ENCODE assay signal across 1 cellular context in the genomic region with DNA sequence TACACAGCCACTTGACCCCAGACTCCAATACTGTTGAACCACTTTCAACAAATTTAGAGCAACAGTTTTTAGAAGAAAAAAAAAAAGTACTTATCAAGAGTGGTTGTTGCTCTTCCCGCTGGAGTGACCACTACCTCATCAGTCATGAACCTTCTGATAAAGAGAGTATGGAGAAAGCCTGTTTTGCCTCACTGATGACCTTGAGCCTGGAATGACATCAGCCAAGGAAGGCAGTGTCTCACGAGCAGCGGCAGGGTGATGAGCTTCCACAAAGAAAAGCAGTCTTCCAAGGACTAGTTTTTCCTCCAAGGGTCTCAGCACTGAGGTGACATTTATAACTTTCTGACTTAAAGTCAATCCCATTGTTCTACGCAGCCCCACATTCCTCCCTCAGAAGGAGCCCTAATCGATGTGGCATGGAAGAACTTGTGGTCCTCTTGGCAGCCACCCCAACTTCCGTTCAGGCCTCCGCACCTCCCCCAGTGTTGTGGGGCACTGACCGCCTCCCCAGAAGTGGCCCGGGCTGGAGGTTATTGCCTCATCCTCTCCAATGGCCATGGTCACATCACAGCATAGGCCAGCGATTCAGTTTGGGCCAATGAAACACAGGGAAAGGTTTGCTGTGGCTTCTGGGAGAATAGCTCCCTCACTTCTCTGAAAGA.
TF ChIP-seq lines count a peak whose summit lies in the region.

No MANE protein-coding gene starts in this region.

TF ChIP-seq in WTC11, 78 proteins besides CTCF, POLR2A, EP300 and RAD21 (continued from another document):
- TF ChIP-seq, protein P1, sequence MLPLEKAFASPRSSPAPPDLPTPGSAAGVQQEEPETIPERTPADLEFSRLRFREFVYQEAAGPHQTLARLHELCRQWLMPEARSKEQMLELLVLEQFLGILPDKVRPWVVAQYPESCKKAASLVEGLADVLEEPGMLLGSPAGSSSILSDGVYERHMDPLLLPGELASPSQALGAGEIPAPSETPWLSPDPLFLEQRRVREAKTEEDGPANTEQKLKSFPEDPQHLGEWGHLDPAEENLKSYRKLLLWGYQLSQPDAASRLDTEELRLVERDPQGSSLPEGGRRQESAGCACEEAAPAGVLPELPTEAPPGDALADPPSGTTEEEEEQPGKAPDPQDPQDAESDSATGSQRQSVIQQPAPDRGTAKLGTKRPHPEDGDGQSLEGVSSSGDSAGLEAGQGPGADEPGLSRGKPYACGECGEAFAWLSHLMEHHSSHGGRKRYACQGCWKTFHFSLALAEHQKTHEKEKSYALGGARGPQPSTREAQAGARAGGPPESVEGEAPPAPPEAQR (CRISPR knock-in tag; IDR thresholded peaks at IDR 0.05): no peak
- TF ChIP-seq FOXJ3 (CRISPR knock-in tag; IDR thresholded peaks at IDR 0.05; ENCODE audit: borderline replicate concordance) (no peak), TP53 (CRISPR knock-in tag; IDR thresholded peaks at IDR 0.05) (no peak)
- TF ChIP-seq, protein P2, sequence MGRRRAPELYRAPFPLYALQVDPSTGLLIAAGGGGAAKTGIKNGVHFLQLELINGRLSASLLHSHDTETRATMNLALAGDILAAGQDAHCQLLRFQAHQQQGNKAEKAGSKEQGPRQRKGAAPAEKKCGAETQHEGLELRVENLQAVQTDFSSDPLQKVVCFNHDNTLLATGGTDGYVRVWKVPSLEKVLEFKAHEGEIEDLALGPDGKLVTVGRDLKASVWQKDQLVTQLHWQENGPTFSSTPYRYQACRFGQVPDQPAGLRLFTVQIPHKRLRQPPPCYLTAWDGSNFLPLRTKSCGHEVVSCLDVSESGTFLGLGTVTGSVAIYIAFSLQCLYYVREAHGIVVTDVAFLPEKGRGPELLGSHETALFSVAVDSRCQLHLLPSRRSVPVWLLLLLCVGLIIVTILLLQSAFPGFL (CRISPR knock-in tag; IDR thresholded peaks at IDR 0.05; ENCODE audit: borderline replicate concordance): no peak
- TF ChIP-seq, protein P3, sequence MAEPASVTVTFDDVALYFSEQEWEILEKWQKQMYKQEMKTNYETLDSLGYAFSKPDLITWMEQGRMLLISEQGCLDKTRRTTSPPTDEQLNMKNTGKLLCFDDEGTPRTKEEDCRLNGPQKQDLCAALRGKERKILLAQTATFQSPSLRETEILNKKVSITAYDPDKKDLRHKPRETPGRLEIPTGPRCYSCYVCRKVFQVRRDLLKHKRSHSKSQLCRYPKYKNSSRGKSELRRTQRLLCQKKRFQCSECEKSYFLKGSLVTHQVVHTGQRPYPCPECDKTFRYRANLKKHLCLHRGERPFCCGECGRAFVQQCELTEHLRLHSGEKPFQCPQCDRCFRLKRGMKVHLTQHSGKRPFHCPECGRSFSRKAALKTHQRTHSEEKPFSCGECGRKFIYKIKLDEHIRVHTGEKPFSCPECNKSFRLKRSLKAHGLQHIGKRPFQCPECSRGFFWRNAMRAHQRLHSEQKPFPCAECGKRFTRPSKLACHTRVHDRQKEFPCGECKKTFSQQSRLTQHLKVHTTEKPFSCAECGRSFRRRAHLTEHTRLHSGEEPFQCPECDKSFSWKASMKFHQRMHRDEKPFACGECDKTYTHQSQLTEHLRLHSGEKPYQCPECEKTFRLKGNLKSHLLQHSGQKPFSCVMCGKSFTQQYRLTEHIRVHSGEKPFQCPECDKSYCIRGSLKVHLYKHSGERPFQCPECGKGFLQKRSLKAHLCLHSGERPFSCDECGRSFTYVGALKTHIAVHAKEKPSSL (CRISPR knock-in tag; conservative IDR thresholded peaks at IDR 0.05): no peak
- TF ChIP-seq, protein P4, sequence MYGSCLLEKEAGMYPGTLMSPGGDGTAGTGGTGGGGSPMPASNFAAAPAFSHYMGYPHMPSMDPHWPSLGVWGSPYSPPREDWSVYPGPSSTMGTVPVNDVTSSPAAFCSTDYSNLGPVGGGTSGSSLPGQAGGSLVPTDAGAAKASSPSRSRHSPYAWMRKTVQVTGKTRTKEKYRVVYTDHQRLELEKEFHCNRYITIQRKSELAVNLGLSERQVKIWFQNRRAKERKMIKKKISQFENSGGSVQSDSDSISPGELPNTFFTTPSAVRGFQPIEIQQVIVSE (CRISPR knock-in tag; IDR thresholded peaks at IDR 0.05; ENCODE audit: borderline replicate concordance): no peak
